ENCODE assay signal across 12 cellular contexts in genomic region chr4:23348789-23349498, GRCh38.
"Had no signal": no experiment of that assay in that cellular context is flagged by ENCODE, and none has a peak within 500 bp of the region (broad histone marks: within the 10 kb centered on the region; RNA-seq: fewer than 3 reads in every experiment).

No MANE protein-coding gene starts in this region.

- H3K9me3 ChIP-seq: breast epithelium, ovary had no signal

- ATAC-seq: activated T-cell treated with anti-CD3 and anti-CD28 coated beads, Interleukin-2, amount 50 U/mL, for 72 hours had no signal

- H3K27me3 ChIP-seq: breast epithelium, hepatocyte, ovary had no signal

- H3K36me3 Mint-ChIP-seq: activated naive CD8-positive, alpha-beta T cell treated with anti-CD3 and anti-CD28 coated beads, Interleukin-2, amount 10 ng/mL, durations not matched to agents 7 days and 5 days had no signal

- H3K4me1 ChIP-seq: breast epithelium had no signal

- H3K27ac Mint-ChIP-seq: activated CD4-positive, alpha-beta memory T cell treated with anti-CD3 and anti-CD28 coated beads, Interleukin-2, amount 10 ng/mL, durations not matched to agents 7 days and 5 days; activated naive CD8-positive, alpha-beta T cell treated with anti-CD3 and anti-CD28 coated beads, Interleukin-2, amount 10 ng/mL, durations not matched to agents 7 days and 5 days; activated T-cell treated with anti-CD3 and anti-CD28 coated beads, Interleukin-2, amount 50 U/mL, for 72 hours; stimulated activated naive CD8-positive, alpha-beta T cell treated with anti-CD3 and anti-CD28 coated beads, Interleukin-15, Interleukin-2, amounts not matched to agents 100 ng/mL and 50 ng/mL, for 24 hours had no signal

- DNase-seq: activated CD4-positive, alpha-beta memory T cell treated with anti-CD3 and anti-CD28 coated beads, Interleukin-2, amount 10 ng/mL, durations not matched to agents 7 days and 5 days; activated naive CD8-positive, alpha-beta T cell treated with anti-CD3 and anti-CD28 coated beads, Interleukin-2, amount 10 ng/mL, durations not matched to agents 7 days and 5 days; activated T-cell treated with anti-CD3 and anti-CD28 coated beads, Interleukin-2, amount 50 U/mL, for 72 hours; aorta; kidney; ovary; stimulated activated CD4-positive, alpha-beta T cell treated with anti-CD3 and anti-CD28 coated beads, Interleukin-4, amount 100 ng/mL, for 24 hours had no signal

- H2AFZ ChIP-seq: hepatocyte had no signal

- H3K36me3 ChIP-seq: breast epithelium, ovary had no signal

- H3K27ac ChIP-seq: breast epithelium, hepatocyte, ovary, VCaP had no signal

- H3K9me3 Mint-ChIP-seq: activated CD4-positive, alpha-beta memory T cell treated with anti-CD3 and anti-CD28 coated beads, Interleukin-2, amount 10 ng/mL, durations not matched to agents 7 days and 5 days; activated T-cell treated with anti-CD3 and anti-CD28 coated beads, Interleukin-2, amount 50 U/mL, for 72 hours; neural crest cell; stimulated activated naive CD8-positive, alpha-beta T cell treated with anti-CD3 and anti-CD28 coated beads, Interleukin-15, Interleukin-2, amounts not matched to agents 100 ng/mL and 50 ng/mL, for 24 hours had no signal

- H3K4me1 Mint-ChIP-seq: activated CD4-positive, alpha-beta memory T cell treated with anti-CD3 and anti-CD28 coated beads, Interleukin-2, amount 10 ng/mL, durations not matched to agents 7 days and 5 days; activated naive CD8-positive, alpha-beta T cell treated with anti-CD3 and anti-CD28 coated beads, Interleukin-2, amount 10 ng/mL, durations not matched to agents 7 days and 5 days had no signal

- H3K4me3 ChIP-seq: breast epithelium, hepatocyte, ovary had no signal

- FAIRE-seq: kidney had no signal

- H3K4me2 ChIP-seq: hepatocyte had no signal

- H3K79me2 ChIP-seq: hepatocyte had no signal

- H3K4me3 Mint-ChIP-seq: activated CD4-positive, alpha-beta memory T cell treated with anti-CD3 and anti-CD28 coated beads, Interleukin-2, amount 10 ng/mL, durations not matched to agents 7 days and 5 days; activated naive CD8-positive, alpha-beta T cell treated with anti-CD3 and anti-CD28 coated beads, Interleukin-2, amount 10 ng/mL, durations not matched to agents 7 days and 5 days; activated T-cell treated with anti-CD3 and anti-CD28 coated beads, Interleukin-2, amount 50 U/mL, for 72 hours; neural crest cell; stimulated activated naive CD8-positive, alpha-beta T cell treated with anti-CD3 and anti-CD28 coated beads, Interleukin-15, Interleukin-2, amounts not matched to agents 100 ng/mL and 50 ng/mL, for 24 hours had no signal

- H3K27me3 Mint-ChIP-seq: activated CD4-positive, alpha-beta memory T cell treated with anti-CD3 and anti-CD28 coated beads, Interleukin-2, amount 10 ng/mL, durations not matched to agents 7 days and 5 days; activated naive CD8-positive, alpha-beta T cell treated with anti-CD3 and anti-CD28 coated beads, Interleukin-2, amount 10 ng/mL, durations not matched to agents 7 days and 5 days; stimulated activated naive CD8-positive, alpha-beta T cell treated with anti-CD3 and anti-CD28 coated beads, Interleukin-15, Interleukin-2, amounts not matched to agents 100 ng/mL and 50 ng/mL, for 24 hours had no signal
